In the genomic region with DNA sequence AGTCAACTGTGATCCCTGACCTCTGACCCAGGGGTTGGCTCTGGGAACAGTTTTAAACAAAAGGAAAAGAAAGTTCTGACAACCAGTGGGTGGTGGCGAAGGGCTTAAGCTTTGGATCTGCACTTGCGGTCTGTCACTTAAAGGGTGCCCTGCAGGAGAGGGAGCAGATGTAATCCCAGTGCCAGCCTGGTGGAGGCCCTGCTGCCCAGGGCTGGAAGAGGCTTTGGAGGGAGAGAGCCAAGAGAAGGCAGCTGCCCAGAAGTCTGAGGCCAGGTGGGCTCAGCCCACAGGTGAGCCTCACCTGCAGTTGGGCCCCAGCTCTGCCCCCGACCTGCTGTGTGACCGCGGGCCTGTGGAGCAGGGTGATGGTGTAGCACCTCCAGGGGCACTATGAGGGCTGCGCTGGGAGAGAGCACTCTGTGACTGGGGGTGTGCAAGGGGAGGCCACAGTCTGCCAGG, we compare ENCODE assay signal across 11 cellular contexts. TPM values are rescaled to one million over a fixed set of nuclear protein-coding genes. Genes with fewer than 3 reads are reported as not detected.
DNase-seq lines count a peak whose midpoint lies in the region; ATAC-seq lines count a peak whose summit lies in the region.
"Had no signal": no experiment of that assay in that cellular context is flagged by ENCODE, and none has a peak within 500 bp of the region (broad histone marks: within the 10 kb centered on the region; RNA-seq: fewer than 3 reads in every experiment).

No MANE protein-coding gene starts in this region.

- peaks cover 48% of the 10 kb centered on the region for H3K4me1 Mint-ChIP-seq in T-helper 2 cell treated with Interferon-gamma antibody and Interleukin-4, amounts not matched to agents 5 μg/mL and 100 μg/mL, for 36 hours (ENCODE audit: low read depth)
- peaks cover 43 to 71% (median 66%) of the 10 kb centered on the region in 3 donors for H3K4me1 Mint-ChIP-seq in T-cell

- CTCF ChIA-PET in T-cell (lab: Charles Lee): interaction anchor here (0.6 to 4.3 kb wide), 5 partner anchors 12 to 898 kb away, joined by 3 to 31 read pairs (median 6); no protein-coding TSS in a partner anchor

- no peaks in the 10 kb centered on the region for H3K9me3 Mint-ChIP-seq in T-helper 2 cell treated with Interferon-gamma antibody and Interleukin-4, amounts not matched to agents 5 μg/mL and 100 μg/mL, for 36 hours
- no peaks in the 10 kb centered on the region for H3K9me3 Mint-ChIP-seq in T-cell

- H3K27me3 Mint-ChIP-seq in T-helper 2 cell treated with Interferon-gamma antibody and Interleukin-4, amounts not matched to agents 5 μg/mL and 100 μg/mL, for 36 hours (ENCODE audit: low read depth): no peaks in the 10 kb centered on the region
- H3K27me3 Mint-ChIP-seq in T-cell: no peaks in the 10 kb centered on the region

- POLR2A ChIA-PET in T-cell (lab: Charles Lee): no interaction called here

- no peak for DNase-seq in T-helper 2 cell treated with Interferon-gamma antibody and Interleukin-4, amounts not matched to agents 5 μg/mL and 100 μg/mL, for 36 hours (ENCODE audit: low spot score)
- DNase-seq in T-helper 2 cell: no peak
- DNase-seq in T-cell: peak in 2 of 34 experiments; percentile 26 to 33
- DNase-seq in left cardiac atrium: no peak
- peak; percentile 57 for DNase-seq in sciatic nerve (ENCODE audit: low spot score)
- DNase-seq in midbrain (lab: John Stamatoyannopoulos, UW): no peak
- DNase-seq in pons (ENCODE audit: low spot score): no peak
- DNase-seq in putamen (ENCODE audit: low spot score): no peak
- DNase-seq: activated CD4-positive, alpha-beta T cell treated with anti-CD3 and anti-CD28 coated beads, Interleukin-2, amount 50 U/mL, for 1 hour; NCI-H82; thyroid gland had no signal

- peak overlapping the region; percentile 55 for H3K27ac Mint-ChIP-seq in T-helper 2 cell treated with Interferon-gamma antibody and Interleukin-4, amounts not matched to agents 5 μg/mL and 100 μg/mL, for 36 hours
- H3K27ac Mint-ChIP-seq in T-cell: peak overlapping the region; percentile 87 to 92

- H3K36me3 Mint-ChIP-seq in T-helper 2 cell treated with Interferon-gamma antibody and Interleukin-4, amounts not matched to agents 5 μg/mL and 100 μg/mL, for 36 hours (ENCODE audit: low read depth): peaks cover 28% of the 10 kb centered on the region
- peaks cover 16% of the 10 kb centered on the region for H3K36me3 Mint-ChIP-seq in T-cell

- ATAC-seq in T-cell (replicated peaks in 1 of 4) (peak in 2 of 4 experiments; percentile 13 to 43), left cardiac atrium (peak; percentile 4 to 23), sciatic nerve (no peak)

- no peak overlapping the region for H3K4me3 Mint-ChIP-seq in T-helper 2 cell treated with Interferon-gamma antibody and Interleukin-4, amounts not matched to agents 5 μg/mL and 100 μg/mL, for 36 hours
- peak overlapping the region in 1 of 3 donors; percentile 90 for H3K4me3 Mint-ChIP-seq in T-cell

- intact Hi-C loops in left cardiac atrium (cut with DNase I) (no loop called here), sciatic nerve (cut with DNase I) (no loop called here)

RNA-seq across cellular contexts. Expression of gene SH2B3, which starts 19.1 kb away (rescaled TPM):
- total RNA-seq in T-cell (10 to 100 TPM; 24.6 to 38.8 (median 28.8) TPM), left cardiac atrium (10 to 100 TPM; 27.1 to 39.6 TPM), sciatic nerve (27.5 TPM)

RNA-seq across cellular contexts. Expression of gene PHETA1, which starts 55.9 kb away (rescaled TPM):
- total RNA-seq in T-cell (1 to 10 TPM; 1.4 to 6.2 (median 5.4) TPM), left cardiac atrium (1 to 10 TPM; 7.8 to 8.8 TPM), sciatic nerve (12.0 TPM)
